Comparison of ENCODE assay signal across 1 cellular context in genomic region chr16:30895592-30896202, GRCh38.
TF ChIP-seq lines count a peak whose summit lies in the region.

No MANE protein-coding gene starts in this region.

TF ChIP-seq in neural cell, 6 proteins besides CTCF, POLR2A, EP300 and RAD21 (continued from another document):
- TF ChIP-seq TAF1 (IDR thresholded peaks at IDR 0.05; ENCODE audit: low read depth): no peak
- TF ChIP-seq SMC3 (conservative IDR thresholded peaks at IDR 0.05; ENCODE audit: poor library complexity): no peak
- TF ChIP-seq POLR2AphosphoS5 (IDR thresholded peaks at IDR 0.05): peak; percentile 11
